9 cellular contexts compared by ENCODE assay signal in genomic region chr2:233210843-233211600, GRCh38. TPM values are rescaled to one million over a fixed set of nuclear protein-coding genes. Genes with fewer than 3 reads are reported as not detected.
DNase-seq lines count a peak whose midpoint lies in the region; ATAC-seq lines count a peak whose summit lies in the region.
"Had no signal": no experiment of that assay in that cellular context is flagged by ENCODE, and none has a peak within 500 bp of the region (broad histone marks: within the 10 kb centered on the region; RNA-seq: fewer than 3 reads in every experiment).

No MANE protein-coding gene starts in this region.

- no peak for ATAC-seq in HG03095 (IDR thresholded peaks at IDR 0.05; ENCODE audit: unreplicated experiment)

- peak; percentile 95 for DNase-seq in Daoy (ENCODE audit: low read depth)
- DNase-seq in SW480 (ENCODE audit: low spot score), result peak; percentile 71
- DNase-seq in glomerular visceral epithelial cell (ENCODE audit: extremely low spot score), result peak; percentile 95
- peak; percentile 82 for DNase-seq in renal cortical epithelial cell (ENCODE audit: low read depth)
- DNase-seq in NCI-H2081 treated with DMSO at 0.1 percent for 48 hours (lab: John Stamatoyannopoulos, UW), result no peak
- DNase-seq in NCI-H187 (lab: John Stamatoyannopoulos, UW), result no peak
- no peak for DNase-seq in medulla oblongata (ENCODE audit: extremely low spot score)
- DNase-seq: NCI-H2171 treated with DMSO at 0.1 percent for 48 hours had no signal

RNA-seq across cellular contexts. Expression of gene ATG16L1, which starts 40.5 kb away (rescaled TPM):
- 52.2 and 74.7 TPM in 2 replicates for total RNA-seq in Daoy (2014; rRNA removed; shearing (Covaris generic))
- 44.0 and 63.9 TPM in 2 replicates for total RNA-seq in renal cortical epithelial cell

Comparison
In these comparisons a context has a peak if more than half of its experiments do, and no peak if none do; other contexts are left out.
1. DNase-seq: peak in Daoy (single experiment), SW480 (single experiment), glomerular visceral epithelial cell (single experiment) and renal cortical epithelial cell (single experiment); none in NCI-H2081 treated with DMSO at 0.1 percent for 48 hours (single experiment), NCI-H187 (0 of 2) and medulla oblongata (single experiment).